Comparison of ENCODE assay signal across 17 cellular contexts in the genomic region with DNA sequence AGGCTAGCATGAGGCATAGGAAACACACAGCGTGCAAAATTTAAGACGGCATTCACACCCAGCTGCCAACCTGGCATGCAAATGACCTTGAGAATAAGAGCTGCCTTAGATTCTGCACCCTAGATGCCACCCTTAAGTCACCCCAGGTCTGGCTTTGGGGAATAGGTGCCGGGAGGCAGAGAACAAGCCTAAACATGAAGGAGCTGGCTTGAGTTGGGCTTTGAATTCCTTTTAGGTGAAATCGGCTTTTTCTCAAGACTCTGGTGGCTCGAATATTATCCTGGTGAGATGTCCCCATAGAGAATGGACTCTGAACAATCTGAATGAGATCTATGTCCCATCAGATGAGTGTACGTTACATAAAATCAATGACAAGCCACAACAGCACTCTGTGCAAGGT.
A peak's percentile ranks its signal among the peaks of the same experiment; 100 is the strongest.
DNase-seq lines count a peak whose midpoint lies in the region; TF ChIP-seq lines count a peak whose summit lies in the region.
"Had no signal": no experiment of that assay in that cellular context is flagged by ENCODE, and none has a peak within 500 bp of the region (broad histone marks: within the 10 kb centered on the region; RNA-seq: fewer than 3 reads in every experiment).

No MANE protein-coding gene starts in this region.

- H3K36me3 ChIP-seq in breast epithelium (no peaks in the 10 kb centered on the region), suprapubic skin (no peaks in the 10 kb centered on the region)
- H3K36me3 ChIP-seq: BLaER1 had no signal

- TF ChIP-seq CTCF in MCF 10A (IDR thresholded peaks at IDR 0.05; ENCODE audit: unreplicated experiment) (no peak), breast epithelium (IDR thresholded peaks at IDR 0.05) (no peak), epithelial cell of esophagus (IDR thresholded peaks at IDR 0.05; ENCODE audit: insufficient read depth, low read depth, low read length, missing control alignments) (no peak), suprapubic skin (IDR thresholded peaks at IDR 0.05) (no peak)

- no peaks in the 10 kb centered on the region for H3K36me3 Mint-ChIP-seq in MCF 10A (ENCODE audit: insufficient read depth, unreplicated experiment)
- H3K36me3 Mint-ChIP-seq: CD8-positive, alpha-beta T cell had no signal

- no peaks in the 10 kb centered on the region for H3K4me1 ChIP-seq in breast epithelium
- peaks cover 16% of the 10 kb centered on the region for H3K4me1 ChIP-seq in suprapubic skin
- H3K4me1 ChIP-seq: BLaER1 had no signal

- H3K4me1 Mint-ChIP-seq in MCF 10A (ENCODE audit: insufficient read depth, unreplicated experiment) = peaks cover 18% of the 10 kb centered on the region
- H3K4me1 Mint-ChIP-seq: B cell had no signal

- H3K4me3 ChIP-seq in breast epithelium (no peak overlapping the region), epithelial cell of esophagus (ENCODE audit: low read length) (no peak overlapping the region), suprapubic skin (no peak overlapping the region)
- H3K4me3 ChIP-seq: BLaER1, GM23338 had no signal

- POLR2A ChIA-PET in MCF 10A (lab: Yijun Ruan, JAX) = interaction anchor here (0.7 kb wide), 1 partner anchor 90 kb away, joined by 3 read pairs; no protein-coding TSS in a partner anchor

- CTCF ChIA-PET in MCF 10A (lab: Yijun Ruan, JAX) = interaction anchor here (1.1 kb wide), 1 partner anchor 39 kb away, joined by 3 read pairs; no protein-coding TSS in a partner anchor

- intact Hi-C loops in MCF 10A (cut with micrococcal nuclease) (no loop called here), breast epithelium (cut with DNase I; ENCODE audit: low total_unique reads) (no loop called here)

- H3K27me3 ChIP-seq in breast epithelium = no peaks in the 10 kb centered on the region
- no peaks in the 10 kb centered on the region for H3K27me3 ChIP-seq in suprapubic skin
- H3K27me3 ChIP-seq: BLaER1 had no signal

- 57% methylated on average over 6 of the region's 6 CpGs for WGBS in suprapubic skin

- no TSS peak for BruUV-seq in MCF 10A (replicated peaks; lab: Mats Ljungman, UMichigan)

- no peaks in the 10 kb centered on the region for H3K9me3 ChIP-seq in breast epithelium
- H3K9me3 ChIP-seq in suprapubic skin = no peaks in the 10 kb centered on the region
- H3K9me3 ChIP-seq: BLaER1 had no signal

- no peak overlapping the region for H3K27ac Mint-ChIP-seq in MCF 10A (ENCODE audit: low read depth, unreplicated experiment)
- H3K27ac Mint-ChIP-seq: B cell; CD4-positive, CD25-positive, alpha-beta regulatory T cell; CD8-positive, alpha-beta T cell; GM23338; H9 had no signal

- no peak overlapping the region for H3K4me3 Mint-ChIP-seq in MCF 10A (ENCODE audit: unreplicated experiment)
- H3K4me3 Mint-ChIP-seq: B cell; CD8-positive, alpha-beta T cell; GM23338; H9 had no signal

- H3K27ac ChIP-seq in breast epithelium = no peak overlapping the region
- H3K27ac ChIP-seq in suprapubic skin = peak overlapping the region; percentile 2
- H3K27ac ChIP-seq in caudate nucleus (ENCODE audit: low read depth, low read length) = no peak overlapping the region
- H3K27ac ChIP-seq: 22Rv1, BLaER1, C4-2B had no signal

- H3K27me3 Mint-ChIP-seq in MCF 10A (ENCODE audit: insufficient read depth, unreplicated experiment) = no peaks in the 10 kb centered on the region
- H3K27me3 Mint-ChIP-seq: B cell had no signal

- no peaks in the 10 kb centered on the region for H3K9me3 Mint-ChIP-seq in MCF 10A (ENCODE audit: unreplicated experiment)
- H3K9me3 Mint-ChIP-seq: CD8-positive, alpha-beta T cell; GM23338 had no signal

- TF ChIP-seq POLR2A in breast epithelium (IDR thresholded peaks at IDR 0.05) (no peak), suprapubic skin (IDR thresholded peaks at IDR 0.05) (no peak)

- peak; percentile 35 for DNase-seq in MCF 10A (ENCODE audit: unreplicated experiment)
- DNase-seq in breast epithelium (ENCODE audit: low spot score in 2 of 2) = no peak
- DNase-seq in epithelial cell of esophagus (ENCODE audit: low read depth) = peak; percentile 22
- no peak for DNase-seq in suprapubic skin (ENCODE audit: low spot score in 2 of 2)
- DNase-seq in caudate nucleus (lab: John Stamatoyannopoulos, UW) = no peak
- DNase-seq in DMS53 (lab: John Stamatoyannopoulos, UW) = no peak
- DNase-seq: CD4-positive, CD25-positive, alpha-beta regulatory T cell; CD8-positive, alpha-beta T cell; DMS 273 treated with DMSO at 0.1 percent for 48 hours; DMS79 treated with DMSO at 0.1 percent for 48 hours; GF-D8; H9 had no signal

- no peak for TF ChIP-seq EP300 in suprapubic skin (IDR thresholded peaks at IDR 0.05)

Comparison
In these comparisons a context has a peak if more than half of its experiments do, and no peak if none do; other contexts are left out.
1. DNase-seq: peak in MCF 10A (single experiment) and epithelial cell of esophagus (single experiment); none in breast epithelium (0 of 2), suprapubic skin (0 of 2), caudate nucleus (0 of 61) and DMS53 (single experiment).